Comparison of ENCODE assay signal across 22 cellular contexts in genomic region chr16:68596266-68596665, GRCh38. TPM values are rescaled to one million over a fixed set of nuclear protein-coding genes. Genes with fewer than 3 reads are reported as not detected.
"Had no signal": no experiment of that assay in that cellular context is flagged by ENCODE, and none has a peak within 500 bp of the region (broad histone marks: within the 10 kb centered on the region; RNA-seq: fewer than 3 reads in every experiment).

No MANE protein-coding gene starts in this region.

- H3K27me3 ChIP-seq: SJSA1 had no signal

- H3K36me3 ChIP-seq: SJSA1 had no signal

- H3K27ac ChIP-seq: SJSA1, SK-N-MC had no signal

- H3K4me1 ChIP-seq: SJSA1 had no signal

- H3K4me3 ChIP-seq: SJSA1, SK-N-MC had no signal

- DNase-seq: Karpas-422, KG1, MM.1S, NCI-H1105, NCI-H1417, NCI-H1436 treated with DMSO at 0.1 percent for 48 hours, NCI-H1694, NCI-H1930, NCI-H2081, NCI-H2107, NCI-H2171, NCI-H226, NCI-H446, NCI-H510A, NCI-H524 treated with DMSO at 0.1 percent for 48 hours, NCI-H69, NCI-H774, Right ventricle myocardium superior, RPMI8226, SIG-M5 had no signal

- H3K9me3 ChIP-seq: SJSA1 had no signal

RNA-seq across cellular contexts. Expression of gene CDH3, which starts 48.8 kb away (rescaled TPM):
- total RNA-seq: Right ventricle myocardium superior had no signal
